Comparison of ENCODE assay signal across 8 cellular contexts in genomic region chr14:21987937-21988336, GRCh38.
DNase-seq lines count a peak whose midpoint lies in the region; ATAC-seq and TF ChIP-seq lines count a peak whose summit lies in the region.

No MANE protein-coding gene starts in this region.

- H3K27me3 ChIP-seq in breast epithelium (peaks cover 0 to 8% of the 10 kb centered on the region in 2 donors), OCI-LY1 (ENCODE audit: insufficient read depth, low read length) (no peaks in the 10 kb centered on the region), spleen (replicated peaks in 1 of 7) (peaks cover 0 to 29% (median 0%) of the 10 kb centered on the region in 7 donors)

- H3K9ac ChIP-seq in OCI-LY1 (ENCODE audit: low read length): no peak overlapping the region

- no peaks in the 10 kb centered on the region for H3F3A ChIP-seq in OCI-LY1 (ENCODE audit: insufficient read depth, low read length)

- no peak overlapping the region for H3K4me3 ChIP-seq in breast epithelium
- no peak overlapping the region for H3K4me3 ChIP-seq in OCI-LY1 (ENCODE audit: low read depth, low read length, poor library complexity, severe bottlenecking)
- H3K4me3 ChIP-seq in spleen: no peak overlapping the region

- no peak for ATAC-seq in HG03045 (IDR thresholded peaks at IDR 0.05; ENCODE audit: unreplicated experiment)

- no TSS peak for BruUV-seq in MCF 10A (replicated peaks; lab: Mats Ljungman, UMichigan)

- no peak overlapping the region for H3K27ac Mint-ChIP-seq in MCF 10A (ENCODE audit: low read depth, unreplicated experiment)

- H3K9me3 ChIP-seq in breast epithelium (no peaks in the 10 kb centered on the region), OCI-LY1 (ENCODE audit: low read length) (no peaks in the 10 kb centered on the region), spleen (no peaks in the 10 kb centered on the region)

- CTCF ChIA-PET in MCF 10A (lab: Yijun Ruan, JAX): interaction anchor here (0.6 to 3.5 kb wide), 6 partner anchors 9 to 113 kb away, joined by 3 to 17 read pairs (median 5); no protein-coding TSS in a partner anchor

- H3K4me1 ChIP-seq in breast epithelium (no peaks in the 10 kb centered on the region), OCI-LY1 (ENCODE audit: insufficient read depth, low read length, severe bottlenecking) (no peaks in the 10 kb centered on the region), spleen (no peaks in the 10 kb centered on the region)

- no peak for TF ChIP-seq POLR2A in breast epithelium (IDR thresholded peaks at IDR 0.05)
- no peak for TF ChIP-seq POLR2A in spleen (IDR thresholded peaks at IDR 0.05)

- H3K27ac ChIP-seq in breast epithelium (no peak overlapping the region), OCI-LY1 (ENCODE audit: low read depth, low read length, poor library complexity, severe bottlenecking) (no peak overlapping the region), spleen (no peak overlapping the region)

- H3K4me2 ChIP-seq in OCI-LY1 (ENCODE audit: low read length): no peak overlapping the region

- H3K79me2 ChIP-seq in OCI-LY1 (ENCODE audit: insufficient read depth, low read length): no peaks in the 10 kb centered on the region

- no peak overlapping the region for H2AFZ ChIP-seq in OCI-LY1 (ENCODE audit: low read length)

- no peaks in the 10 kb centered on the region for H3K4me1 Mint-ChIP-seq in MCF 10A (ENCODE audit: insufficient read depth, unreplicated experiment)

- POLR2A ChIA-PET in MCF 10A (lab: Yijun Ruan, JAX): interaction anchor here (0.7 kb wide), 1 partner anchor 85 kb away, joined by 6 read pairs; no protein-coding TSS in a partner anchor

- TF ChIP-seq CTCF in MCF 10A (IDR thresholded peaks at IDR 0.05; ENCODE audit: unreplicated experiment) (peak; percentile 28), breast epithelium (IDR thresholded peaks at IDR 0.05) (no peak), OCI-LY1 (IDR thresholded peaks at IDR 0.05; ENCODE audit: low read length) (peak; percentile 55; the same call in 1 of the 2 replicates), spleen (IDR thresholded peaks at IDR 0.05 in 8 of 11, conservative IDR thresholded peaks at IDR 0.05 in 3 of 11) (peak in 3 of 11 experiments; percentile 15 to 19 (median 18))

- intact Hi-C loops in MCF 10A (cut with micrococcal nuclease) (loop anchor here (5.0 kb wide), 1 partner anchor 99 kb away; no protein-coding TSS in a partner anchor), breast epithelium (cut with DNase I; ENCODE audit: low total_unique reads) (no loop called here), spleen (cut with DNase I; ENCODE audit: low total_unique reads) (no loop called here)

- peaks cover 76% of the 10 kb centered on the region for H3K27me3 Mint-ChIP-seq in MCF 10A (ENCODE audit: insufficient read depth, unreplicated experiment)

- WGBS in spleen, 5 donors: 18 to 31% (median 21%) methylated on average over 3 of the region's 3 CpGs

- peak; percentile 52 for DNase-seq in MCF 10A (ENCODE audit: unreplicated experiment)
- no peak for DNase-seq in breast epithelium (ENCODE audit: low spot score in 2 of 2)
- peak; percentile 27 to 53 for DNase-seq in dermis microvascular lymphatic vessel endothelial cell (ENCODE audit: low read depth in 2 of 2)
- DNase-seq in pons (ENCODE audit: low spot score): peak; percentile 46
- DNase-seq in activated effector memory CD4-positive, alpha-beta T cell treated with anti-CD3 and anti-CD28 coated beads, Interleukin-2, amount 50 U/mL, for 16 hours: no peak
- no peak for DNase-seq in spleen

- no peaks in the 10 kb centered on the region for H3K9me3 Mint-ChIP-seq in MCF 10A (ENCODE audit: unreplicated experiment)

- no peak overlapping the region for H3K4me3 Mint-ChIP-seq in MCF 10A (ENCODE audit: unreplicated experiment)

- no peaks in the 10 kb centered on the region for H3K9me2 ChIP-seq in OCI-LY1 (ENCODE audit: low read depth, low read length)

- H4K20me1 ChIP-seq in OCI-LY1 (ENCODE audit: insufficient read depth, low read length): no peaks in the 10 kb centered on the region

- H3K36me3 ChIP-seq in breast epithelium (no peaks in the 10 kb centered on the region), OCI-LY1 (ENCODE audit: insufficient read depth, low read length) (no peaks in the 10 kb centered on the region), spleen (no peaks in the 10 kb centered on the region)

- H3K36me3 Mint-ChIP-seq in MCF 10A (ENCODE audit: insufficient read depth, unreplicated experiment): no peaks in the 10 kb centered on the region

Comparison
In these comparisons a context has a peak if more than half of its experiments do, and no peak if none do; other contexts are left out.
1. DNase-seq: peak in MCF 10A (single experiment), dermis microvascular lymphatic vessel endothelial cell (2 of 2) and pons (single experiment); none in breast epithelium (0 of 2), activated effector memory CD4-positive, alpha-beta T cell treated with anti-CD3 and anti-CD28 coated beads, Interleukin-2, amount 50 U/mL, for 16 hours (single experiment) and spleen (single experiment).
2. CTCF ChIP-seq: peak in MCF 10A (single experiment) and OCI-LY1 (single experiment); none in breast epithelium (0 of 3).